In the genomic region with DNA sequence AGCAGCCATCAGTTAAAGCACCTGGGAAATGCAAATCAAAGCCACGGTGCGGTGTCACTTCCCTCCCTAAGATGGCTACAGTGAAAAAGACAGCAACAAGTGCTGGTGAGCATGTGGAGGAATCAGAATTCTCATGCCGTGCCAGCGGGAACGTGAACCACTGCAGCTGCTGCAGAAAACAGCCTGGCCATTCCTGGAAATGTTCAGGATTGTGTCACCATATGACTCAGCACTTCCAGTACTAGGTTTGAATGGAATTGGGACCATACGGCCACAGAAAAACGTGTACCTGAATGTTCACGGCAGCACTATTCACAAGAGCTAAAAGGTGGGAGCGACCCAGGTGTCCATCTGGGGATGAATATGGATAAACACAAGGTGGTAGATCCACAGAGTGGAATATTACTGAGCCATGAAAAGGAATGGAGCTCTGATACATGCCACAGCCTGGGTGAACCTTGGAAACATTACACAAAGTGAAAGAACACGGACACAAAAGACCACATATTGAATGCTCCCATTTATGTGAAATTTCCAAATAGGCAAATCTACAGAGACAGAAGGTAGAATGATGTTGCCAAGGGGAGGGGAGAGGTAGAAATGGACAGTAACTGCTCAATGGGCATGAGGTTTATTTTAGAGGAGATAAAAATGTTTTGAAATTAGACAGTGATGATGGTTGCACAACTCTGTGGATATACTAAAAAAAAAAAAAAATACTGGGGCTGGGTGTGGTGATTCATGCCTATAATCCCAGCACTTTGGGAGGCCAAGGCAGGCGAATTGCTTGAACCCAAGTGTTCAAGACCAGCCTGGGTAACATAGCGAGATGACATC, we compare ENCODE assay signal across 16 cellular contexts.
DNase-seq lines count a peak whose midpoint lies in the region; TF ChIP-seq lines count a peak whose summit lies in the region.
"Had no signal": no experiment of that assay in that cellular context is flagged by ENCODE, and none has a peak within 500 bp of the region (broad histone marks: within the 10 kb centered on the region; RNA-seq: fewer than 3 reads in every experiment).

No MANE protein-coding gene starts in this region.

- H3K9me3 ChIP-seq in GM23248 (ENCODE audit: low read depth) = no peaks in the 10 kb centered on the region
- no peaks in the 10 kb centered on the region for H3K9me3 ChIP-seq in SK-N-SH
- H3K9me3 ChIP-seq in mammary epithelial cell (replicated peaks; ENCODE audit: insufficient read depth, low read length) = peaks cover 3% of the 10 kb centered on the region

- no peaks in the 10 kb centered on the region for H3K79me2 ChIP-seq in ACC112 (ENCODE audit: control insufficient read depth, insufficient read depth, low read length, unreplicated experiment)
- no peaks in the 10 kb centered on the region for H3K79me2 ChIP-seq in GM23248 (ENCODE audit: insufficient read depth)
- H3K79me2 ChIP-seq in SK-N-SH (ENCODE audit: insufficient read depth) = no peaks in the 10 kb centered on the region
- no peaks in the 10 kb centered on the region for H3K79me2 ChIP-seq in mammary epithelial cell (ENCODE audit: insufficient read depth, low read length)

- 39 to 42% methylated on average over 12 of the region's 12 CpGs for WGBS in GM23248 (ENCODE audit: low coverage in 1 of 2, low lambda C conversion rate in 2 of 2, missing lambda C conversion rate in 2 of 2), 2 experiments
- WGBS in SK-N-SH (ENCODE audit: low lambda C conversion rate) = 21% methylated on average over 12 of the region's 12 CpGs
- 79% methylated on average over 12 of the region's 12 CpGs for WGBS in mammary epithelial cell (ENCODE audit: low coverage, missing lambda C conversion rate)

- POLR2A ChIA-PET in SK-N-SH (lab: Yijun Ruan, JAX) = no interaction called here

- no peak for TF ChIP-seq CTCF in SK-N-SH (IDR thresholded peaks at IDR 0.05)
- no peak for TF ChIP-seq CTCF in fibroblast of pulmonary artery (IDR thresholded peaks at IDR 0.05; ENCODE audit: low read length, missing control alignments)
- TF ChIP-seq CTCF in mammary epithelial cell (conservative IDR thresholded peaks at IDR 0.05 in 1 of 2, IDR thresholded peaks at IDR 0.05 in 1 of 2; ENCODE audit: extremely low read depth in 1 of 2, insufficient read depth in 1 of 2, low read depth in 1 of 2, low read length in 2 of 2) = no peak

- H3K4me1 ChIP-seq in ACC112 (ENCODE audit: control insufficient read depth, insufficient read depth, low read length, unreplicated experiment) = no peaks in the 10 kb centered on the region
- H3K4me1 ChIP-seq in GM23248 (ENCODE audit: insufficient read depth) = no peaks in the 10 kb centered on the region
- no peaks in the 10 kb centered on the region for H3K4me1 ChIP-seq in SK-N-SH (ENCODE audit: control insufficient read depth in 1 of 2, insufficient read depth in 2 of 2, low read depth in 1 of 2, low read length in 1 of 2)
- no peaks in the 10 kb centered on the region for H3K4me1 ChIP-seq in mammary epithelial cell (ENCODE audit: insufficient read depth, low read length)

- no peak for TF ChIP-seq EP300 in SK-N-SH (IDR thresholded peaks at IDR 0.05; ENCODE audit: borderline replicate concordance in 1 of 2, low read depth in 1 of 2, low read length in 1 of 2)

- in situ Hi-C loops in GM23248 (cut with MboI) = no loop called here
- in situ Hi-C loops in mammary epithelial cell (cut with MboI; ENCODE audit: low sequenced_read_pairs in 2 of 2) = no loop called here

- intact Hi-C loops in mammary epithelial cell (cut with micrococcal nuclease) = no loop called here

- H3K9me2 ChIP-seq in GM23248 (ENCODE audit: insufficient read depth) (no peaks in the 10 kb centered on the region), SK-N-SH (no peaks in the 10 kb centered on the region)

- H3K4me3 ChIP-seq in ACC112 (ENCODE audit: low read depth, low read length) = no peak overlapping the region
- H3K4me3 ChIP-seq in GM23248 = no peak overlapping the region
- no peak overlapping the region for H3K4me3 ChIP-seq in SK-N-SH (ENCODE audit: low read depth in 2 of 2, low read length in 1 of 2)
- H3K4me3 ChIP-seq in fibroblast of pulmonary artery (replicated peaks; ENCODE audit: low read depth, low read length) = no peak overlapping the region
- H3K4me3 ChIP-seq in mammary epithelial cell (replicated peaks in 1 of 3; ENCODE audit: insufficient read depth in 1 of 3, low read depth in 2 of 3, low read length in 3 of 3) = no peak overlapping the region

- no TSS peak for BruUV-seq in mammary epithelial cell (replicated peaks; lab: Mats Ljungman, UMichigan)

- TF ChIP-seq RAD21 in SK-N-SH (IDR thresholded peaks at IDR 0.05; ENCODE audit: low read length) = no peak

- H2AFZ ChIP-seq in ACC112 (ENCODE audit: low read length, unreplicated experiment) (no peak overlapping the region), GM23248 (no peak overlapping the region), SK-N-SH (ENCODE audit: low read depth) (no peak overlapping the region), mammary epithelial cell (ENCODE audit: low read depth, low read length) (no peak overlapping the region)

- H3F3A ChIP-seq in GM23248 (ENCODE audit: insufficient read depth) (peaks cover 12% of the 10 kb centered on the region), SK-N-SH (replicated peaks; ENCODE audit: insufficient read depth) (peaks cover 3% of the 10 kb centered on the region)

- no peaks in the 10 kb centered on the region for H3K36me3 ChIP-seq in ACC112 (ENCODE audit: insufficient read depth, low read length)
- no peaks in the 10 kb centered on the region for H3K36me3 ChIP-seq in GM23248 (ENCODE audit: low read depth)
- H3K36me3 ChIP-seq in SK-N-SH (replicated peaks in 1 of 2; ENCODE audit: control insufficient read depth in 1 of 2, insufficient read depth in 2 of 2, low read length in 1 of 2) = no peaks in the 10 kb centered on the region
- H3K36me3 ChIP-seq in mammary epithelial cell (ENCODE audit: insufficient read depth, low read length) = no peaks in the 10 kb centered on the region

- H3K4me2 ChIP-seq in GM23248 (ENCODE audit: unreplicated experiment) (no peak overlapping the region), SK-N-SH (no peak overlapping the region), mammary epithelial cell (ENCODE audit: insufficient read depth, low read depth, low read length) (no peak overlapping the region)

- H4K20me1 ChIP-seq in GM23248 (ENCODE audit: insufficient read depth) = no peaks in the 10 kb centered on the region
- no peaks in the 10 kb centered on the region for H4K20me1 ChIP-seq in SK-N-SH (ENCODE audit: insufficient read depth)
- no peaks in the 10 kb centered on the region for H4K20me1 ChIP-seq in mammary epithelial cell (ENCODE audit: insufficient read depth, low read length)

- peaks cover 56% of the 10 kb centered on the region for H3K27me3 ChIP-seq in ACC112 (ENCODE audit: insufficient read depth, low read length)
- H3K27me3 ChIP-seq in GM23248 (replicated peaks; ENCODE audit: insufficient read depth) = peaks cover 50% of the 10 kb centered on the region
- H3K27me3 ChIP-seq in SK-N-SH (ENCODE audit: insufficient read depth) = peaks cover 93% of the 10 kb centered on the region
- H3K27me3 ChIP-seq in mammary epithelial cell (ENCODE audit: insufficient read depth, low read length) = peaks cover 4% of the 10 kb centered on the region

- H3K9ac ChIP-seq in GM23248 (no peak overlapping the region), SK-N-SH (no peak overlapping the region), mammary epithelial cell (ENCODE audit: insufficient read depth, low read length) (no peak overlapping the region)

- DNase-seq in GM23248 (peak; percentile 79), SK-N-SH (no peak), fibroblast of pulmonary artery (ENCODE audit: low read depth) (peak; percentile 77), NCI-H748 (lab: John Stamatoyannopoulos, UW; ENCODE audit: unreplicated experiment) (no peak), NAMALWA (ENCODE audit: low spot score) (no peak), mammary epithelial cell (no peak), CD1c-positive myeloid dendritic cell (ENCODE audit: extremely low spot score) (no peak)
- DNase-seq: activated CD8-positive, alpha-beta memory T cell treated with anti-CD3 and anti-CD28 coated beads for 24 hours; AML-193; amygdala; hippocampal formation; NCI-H748 treated with DMSO at 0.1 percent for 48 hours; stimulated activated naive B cell treated with anti-CD40 and anti-IgM and Interleukin-4, amounts not matched to agents 10 μg/mL and 1 μg/mL and 100 μg/mL, for 72 hours had no signal

- CTCF ChIA-PET in SK-N-SH (lab: Yijun Ruan, JAX) (interaction anchor here (2.2 to 12.1 kb wide), 2 partner anchors 15 to 172 kb away, joined by 9 to 81 read pairs; no protein-coding TSS in a partner anchor), mammary epithelial cell (lab: Charles Lee; ENCODE audit: low non-redundant PET) (no interaction called here)

- H3K27ac ChIP-seq in ACC112 (ENCODE audit: low read depth, low read length) (peak overlapping the region; percentile 73), GM23248 (peak overlapping the region; percentile 30), SK-N-SH (ENCODE audit: low read depth in 2 of 2, low read length in 1 of 2) (no peak overlapping the region), mammary epithelial cell (ENCODE audit: insufficient read depth, low read depth, low read length) (no peak overlapping the region)
- H3K27ac ChIP-seq: RWPE1, VCaP had no signal

- dilution Hi-C loops in mammary epithelial cell (cut with HindIII; ENCODE audit: low sequenced_read_pairs) = no loop called here

TF ChIP-seq in SK-N-SH, 30 proteins besides CTCF, POLR2A, EP300 and RAD21:
- TF ChIP-seq GABPA (IDR thresholded peaks at IDR 0.05; ENCODE audit: low read depth) = no peak
- no peak for TF ChIP-seq POLR2AphosphoS5 (IDR thresholded peaks at IDR 0.05; ENCODE audit: low read depth, low read length)
- peak; percentile 68; the same call in 1 of the 2 replicates for TF ChIP-seq FOSL2 (IDR thresholded peaks at IDR 0.05; ENCODE audit: borderline replicate concordance, low read depth)
- no peak for TF ChIP-seq FOXJ3 (CRISPR knock-in tag; IDR thresholded peaks at IDR 0.05)
- no peak for TF ChIP-seq RCOR1 (IDR thresholded peaks at IDR 0.05; ENCODE audit: low read length)
- TF ChIP-seq, protein P1, sequence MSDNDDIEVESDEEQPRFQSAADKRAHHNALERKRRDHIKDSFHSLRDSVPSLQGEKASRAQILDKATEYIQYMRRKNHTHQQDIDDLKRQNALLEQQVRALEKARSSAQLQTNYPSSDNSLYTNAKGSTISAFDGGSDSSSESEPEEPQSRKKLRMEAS (IDR thresholded peaks at IDR 0.05; ENCODE audit: low read depth) = peak; percentile 37; the same call in 1 of the 2 replicates
- peak; percentile 49; the same call in 1 of the 2 replicates for TF ChIP-seq TCF12 (IDR thresholded peaks at IDR 0.05)

Comparison
In these comparisons a context has a peak if more than half of its experiments do, and no peak if none do; other contexts are left out.
1. H3K27ac ChIP-seq: peak in ACC112 (single experiment) and GM23248 (single experiment); none in SK-N-SH (0 of 2) and mammary epithelial cell (single experiment).
2. DNase-seq: peak in GM23248 (single experiment) and fibroblast of pulmonary artery (single experiment); none in SK-N-SH (single experiment), NCI-H748 (single experiment), NAMALWA (single experiment), mammary epithelial cell (single experiment) and CD1c-positive myeloid dendritic cell (single experiment).